ENCODE assay signal across 1 cellular context in genomic region chr18:37565138-37565984, GRCh38.
TF ChIP-seq lines count a peak whose summit lies in the region.

TSS of gene CELF4 (minus strand) at chr18:37565798.

TF ChIP-seq in H1, 55 proteins besides CTCF, POLR2A, EP300 and RAD21 (continued from another document):
- TF ChIP-seq SAP30 (IDR thresholded peaks at IDR 0.05; ENCODE audit: insufficient read depth, insufficient replicate concordance, low read length) (peak; percentile 50), RXRA (IDR thresholded peaks at IDR 0.05; ENCODE audit: insufficient read depth, low read depth, low read length) (no peak), CBX8 (IDR thresholded peaks at IDR 0.05; ENCODE audit: borderline replicate concordance, low read depth, low read length) (no peak), YY1 (IDR thresholded peaks at IDR 0.05; ENCODE audit: low read depth, low read length) (0 out of 2 replicates have a peak, but pooled peaks have one; percentile 16), KDM5A (IDR thresholded peaks at IDR 0.05; ENCODE audit: low read length) (no peak), HDAC2 (IDR thresholded peaks at IDR 0.05; ENCODE audit: borderline replicate concordance in 1 of 2, low read depth in 2 of 2, low read length in 2 of 2) (0 out of 4 replicates have a peak, but pooled peaks of 1 of the 2 experiments have one; percentile 37), MAX (IDR thresholded peaks at IDR 0.05) (peak; percentile 50; the same call in 1 of the 2 replicates), RNF2 (IDR thresholded peaks at IDR 0.05; ENCODE audit: borderline replicate concordance, low read depth, low read length, missing control alignments, poor library complexity, severe bottlenecking) (peak; percentile 60), PHF8 (conservative IDR thresholded peaks at IDR 0.05; ENCODE audit: low read depth, low read length) (0 out of 2 replicates have a peak, but pooled peaks have one; percentile 24), HDAC6 (IDR thresholded peaks at IDR 0.05; ENCODE audit: low read depth, low read length) (no peak), RBBP5 (IDR thresholded peaks at IDR 0.05; ENCODE audit: borderline replicate concordance, low read depth, low read length) (peak; percentile 40; the same call in 1 of the 2 replicates), ZNF274 (IDR thresholded peaks at IDR 0.05; ENCODE audit: borderline replicate concordance, extremely low read depth, low read length) (no peak), CEBPB (IDR thresholded peaks at IDR 0.05; ENCODE audit: low read depth, low read length) (no peak), TAF1 (IDR thresholded peaks at IDR 0.05; ENCODE audit: low read depth, low read length) (no peak), BACH1 (IDR thresholded peaks at IDR 0.05; ENCODE audit: low read length) (no peak), SRF (IDR thresholded peaks at IDR 0.05; ENCODE audit: low read depth, low read length) (no peak), SIRT6 (IDR thresholded peaks at IDR 0.05; ENCODE audit: low read length) (no peak), EZH2 (IDR thresholded peaks at IDR 0.05; ENCODE audit: low read depth, low read length, severe bottlenecking) (peak; percentile 58)
